Comparison of ENCODE assay signal across 15 cellular contexts in the genomic region with DNA sequence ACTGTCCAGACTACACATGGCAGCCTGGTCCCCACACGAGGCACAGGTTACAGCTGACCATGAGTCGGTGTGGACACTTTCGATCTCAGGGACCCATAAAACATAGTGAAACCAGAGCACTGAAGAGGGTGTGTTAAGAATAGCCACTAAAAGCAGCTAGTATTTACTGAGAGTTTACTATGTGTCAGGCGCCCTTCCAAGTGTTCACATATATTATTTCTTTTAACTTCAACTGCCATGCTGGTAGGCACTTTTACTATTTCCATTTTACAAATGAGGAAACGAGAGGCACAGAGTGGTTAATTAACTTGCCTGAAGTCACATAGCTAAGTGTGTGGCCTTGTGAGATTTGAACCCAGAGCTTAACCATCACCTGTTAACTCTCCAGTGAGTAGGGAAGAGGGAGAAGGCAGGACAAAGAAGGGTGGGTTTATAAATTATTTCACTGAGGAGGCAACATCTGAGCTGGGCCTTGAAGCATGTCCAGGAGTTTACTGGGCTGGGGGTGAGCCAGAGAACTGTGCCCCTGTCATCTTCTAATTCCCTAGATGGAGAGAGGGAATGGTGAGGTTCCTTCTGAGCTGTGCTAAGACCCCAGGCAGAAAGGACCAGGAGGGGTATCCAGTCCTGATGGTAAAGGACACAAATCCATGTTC. TPM values are rescaled to one million over a fixed set of nuclear protein-coding genes. Genes with fewer than 3 reads are reported as not detected.
"Had no signal": no experiment of that assay in that cellular context is flagged by ENCODE, and none has a peak within 500 bp of the region (broad histone marks: within the 10 kb centered on the region; RNA-seq: fewer than 3 reads in every experiment).

No MANE protein-coding gene starts in this region.

- ATAC-seq: activated CD4-positive, CD25-positive, alpha-beta regulatory T cell treated with anti-CD3 and anti-CD28 coated beads, Interleukin-2, amount 50 U/mL, for 24 hours; activated T-helper 17 cell treated with anti-CD3 and anti-CD28 coated beads, Interleukin-2, amount 50 U/mL, for 72 hours; left lobe of liver; stimulated activated naive B cell treated with anti-CD40 and anti-IgM and Interleukin-4, amounts not matched to agents 10 μg/mL and 1 μg/mL and 100 μg/mL, for 72 hours had no signal

- H3K9me3 Mint-ChIP-seq: activated T-helper 17 cell treated with anti-CD3 and anti-CD28 coated beads, Interleukin-2, amount 50 U/mL, for 72 hours; nephron progenitor cell had no signal

- H3K9me3 ChIP-seq: heart left ventricle, tibial artery had no signal

- FAIRE-seq: astrocyte, frontal cortex had no signal

- H3K4me3 ChIP-seq: cardiac muscle cell, heart left ventricle, tibial artery had no signal

- H3K27me3 ChIP-seq: cardiac muscle cell, tibial artery had no signal

- H3K27ac Mint-ChIP-seq: activated T-helper 17 cell treated with anti-CD3 and anti-CD28 coated beads, Interleukin-2, amount 50 U/mL, for 72 hours; nephron progenitor cell; stimulated activated naive B cell treated with anti-CD40 and anti-IgM and Interleukin-4, amounts not matched to agents 10 μg/mL and 1 μg/mL and 100 μg/mL, for 72 hours had no signal

- H3K4me3 Mint-ChIP-seq: activated T-helper 17 cell treated with anti-CD3 and anti-CD28 coated beads, Interleukin-2, amount 50 U/mL, for 72 hours; nephron progenitor cell; stimulated activated naive B cell treated with anti-CD40 and anti-IgM and Interleukin-4, amounts not matched to agents 10 μg/mL and 1 μg/mL and 100 μg/mL, for 72 hours had no signal

- H3K36me3 ChIP-seq: cardiac muscle cell, heart left ventricle, tibial artery had no signal

- H3K27ac ChIP-seq: cardiac muscle cell, tibial artery had no signal

- H3K36me3 Mint-ChIP-seq: stimulated activated naive B cell treated with anti-CD40 and anti-IgM and Interleukin-4, amounts not matched to agents 10 μg/mL and 1 μg/mL and 100 μg/mL, for 72 hours had no signal

- DNase-seq: activated CD4-positive, alpha-beta T cell treated with anti-CD3 and anti-CD28 coated beads, Interleukin-2, amount 50 U/mL, for 4 hours; activated naive CD4-positive, alpha-beta T cell treated with Interleukin-2 at 50 U/mL for 16 hours; heart left ventricle; nephron progenitor cell; stimulated activated CD4-positive, alpha-beta T cell treated with anti-CD3 and anti-CD28 coated beads, Interleukin-15, amount 100 ng/mL, for 24 hours; stimulated activated CD4-positive, alpha-beta T cell treated with anti-CD3 and anti-CD28 coated beads, Interleukin-4, amount 100 ng/mL, for 1 hour; stimulated activated naive B cell treated with anti-CD40 and anti-IgM and Interleukin-4, amounts not matched to agents 10 μg/mL and 1 μg/mL and 100 μg/mL, for 72 hours; tibial artery had no signal

RNA-seq across cellular contexts. Expression of a gene that starts 20.7 kb away (rescaled TPM):
- total RNA-seq: activated T-helper 17 cell treated with anti-CD3 and anti-CD28 coated beads, Interleukin-2, amount 50 U/mL, for 72 hours; cardiac muscle cell; epithelial cell of proximal tubule had no signal
